ENCODE assay signal across 14 cellular contexts in the genomic region with DNA sequence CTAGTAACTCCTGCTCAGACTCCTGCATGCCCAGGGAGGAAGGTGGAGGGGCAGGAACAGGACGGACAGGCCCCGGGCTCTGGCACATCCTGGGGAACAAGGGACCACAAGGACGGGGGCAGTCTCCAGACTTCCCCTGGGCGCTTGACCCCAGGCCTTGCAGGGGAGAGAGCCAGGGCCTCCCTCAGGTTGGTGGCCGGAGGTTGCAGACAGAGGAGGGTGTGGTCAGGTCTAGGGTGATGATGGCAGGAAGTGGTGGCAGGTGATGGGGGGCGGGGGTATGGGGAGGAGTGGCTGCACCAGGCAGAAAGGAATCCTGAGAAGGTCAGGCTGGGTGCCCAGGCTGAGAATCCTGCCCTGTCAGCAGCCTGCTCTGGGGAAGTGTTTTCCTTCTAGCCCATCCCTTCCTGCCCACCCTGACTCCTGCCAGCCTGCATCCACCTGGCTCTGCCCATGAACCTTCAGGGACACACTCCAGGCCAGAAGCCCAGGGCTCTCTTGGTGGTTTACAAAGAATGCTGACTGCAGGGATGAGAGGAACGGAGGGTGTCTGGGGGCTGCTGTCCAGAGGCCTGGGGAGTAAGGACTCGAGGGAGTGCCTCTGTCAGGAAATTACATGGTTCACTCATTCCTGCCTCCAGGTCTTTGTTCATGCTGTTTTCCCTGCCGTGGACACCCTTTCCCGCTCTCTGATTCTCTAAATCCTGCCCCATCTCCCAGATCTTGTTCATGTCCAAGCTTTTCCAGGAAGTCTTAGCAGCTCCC. TPM values are rescaled to one million over a fixed set of nuclear protein-coding genes. Genes with fewer than 3 reads are reported as not detected.
A peak's percentile ranks its signal among the peaks of the same experiment; 100 is the strongest.
DNase-seq lines count a peak whose midpoint lies in the region; FAIRE-seq and TF ChIP-seq lines count a peak whose summit lies in the region.
"Had no signal": no experiment of that assay in that cellular context is flagged by ENCODE, and none has a peak within 500 bp of the region (broad histone marks: within the 10 kb centered on the region; RNA-seq: fewer than 3 reads in every experiment).

No MANE protein-coding gene starts in this region.

- no peaks in the 10 kb centered on the region for H3K9me2 ChIP-seq in Loucy (replicated peaks; ENCODE audit: low read depth, low read length)

- H3K4me3 Mint-ChIP-seq in astrocyte (ENCODE audit: unreplicated experiment) = no peak overlapping the region
- H3K4me3 Mint-ChIP-seq: immature natural killer cell had no signal

- peaks cover 2% of the 10 kb centered on the region for H3K9me3 Mint-ChIP-seq in astrocyte (ENCODE audit: unreplicated experiment)
- H3K9me3 Mint-ChIP-seq: immature natural killer cell had no signal

- no peaks in the 10 kb centered on the region for H3K36me3 ChIP-seq in Loucy (ENCODE audit: insufficient read depth, low read length)
- H3K36me3 ChIP-seq in astrocyte (ENCODE audit: insufficient read depth, low read length) = peaks cover 13% of the 10 kb centered on the region

- peaks cover 71% of the 10 kb centered on the region for H3K4me1 Mint-ChIP-seq in astrocyte (ENCODE audit: low read depth, unreplicated experiment)

- peak overlapping the region; percentile 98 for H3K27ac ChIP-seq in astrocyte (ENCODE audit: low read depth, low read length)
- H3K27ac ChIP-seq: A549 had no signal

- TF ChIP-seq CTCF in Loucy (conservative IDR thresholded peaks at IDR 0.05; ENCODE audit: low read length) (no peak), astrocyte (IDR thresholded peaks at IDR 0.05; ENCODE audit: insufficient read depth, low read depth, low read length) (no peak)

- DNase-seq in NK-92 treated with Interleukin-12 subunit alpha and Interleukin-12 subunit beta, amount 100 ng/mL, for 24 hours (lab: John Stamatoyannopoulos, UW) = peak; percentile 54
- no peak for DNase-seq in NK-92 (lab: John Stamatoyannopoulos, UW; ENCODE audit: unreplicated experiment)
- no peak for DNase-seq in astrocyte (ENCODE audit: low read depth)
- peak; percentile 68 for DNase-seq in posterior vena cava (ENCODE audit: low spot score)
- no peak for DNase-seq in frontal cortex (ENCODE audit: low spot score in 2 of 2)
- no peak for DNase-seq in mucosa of gallbladder (ENCODE audit: low spot score)
- no peak for DNase-seq in UCSD-AML1 (lab: John Stamatoyannopoulos, UW; ENCODE audit: unreplicated experiment)
- DNase-seq: DMS79 treated with DMSO at 0.1 percent for 48 hours; immature natural killer cell; NCI-H774; stimulated activated naive CD4-positive, alpha-beta T cell; T-helper 1 cell had no signal

- peaks cover 52% of the 10 kb centered on the region for H3K4me1 ChIP-seq in Loucy (ENCODE audit: insufficient read depth, low read length, poor library complexity, severe bottlenecking)
- peaks cover 46% of the 10 kb centered on the region for H3K4me1 ChIP-seq in astrocyte (ENCODE audit: insufficient read depth, low read length)

- peaks cover 31% of the 10 kb centered on the region for H3K36me3 Mint-ChIP-seq in astrocyte (ENCODE audit: low read depth, unreplicated experiment)
- H3K36me3 Mint-ChIP-seq: immature natural killer cell had no signal

- no peaks in the 10 kb centered on the region for H3K27me3 Mint-ChIP-seq in astrocyte (ENCODE audit: low read depth, unreplicated experiment)

- H3K9ac ChIP-seq in Loucy (ENCODE audit: low read depth, low read length, poor library complexity, severe bottlenecking) (peak overlapping the region; percentile 48), astrocyte (ENCODE audit: low read length) (peak overlapping the region; percentile 86)

- H3K9me3 ChIP-seq in Loucy (ENCODE audit: insufficient read depth, low read depth, low read length) = no peaks in the 10 kb centered on the region
- H3K9me3 ChIP-seq in astrocyte (ENCODE audit: insufficient read depth, low read depth, low read length) = no peaks in the 10 kb centered on the region
- H3K9me3 ChIP-seq: A549 had no signal

- peak; percentile 34 for FAIRE-seq in astrocyte (lab: Jason Lieb, UNC)
- FAIRE-seq in frontal cortex (lab: Jason Lieb, UNC) = no peak
- FAIRE-seq: A549 had no signal

- H3K27me3 ChIP-seq in Loucy (ENCODE audit: insufficient read depth, low read length, poor library complexity, severe bottlenecking) = no peaks in the 10 kb centered on the region
- no peaks in the 10 kb centered on the region for H3K27me3 ChIP-seq in astrocyte (ENCODE audit: insufficient read depth, low read length)

- H3K4me2 ChIP-seq in Loucy (ENCODE audit: low read depth, low read length, poor library complexity, severe bottlenecking) (peak overlapping the region; percentile 21), astrocyte (ENCODE audit: low read length) (peak overlapping the region; percentile 64)
- H3K4me2 ChIP-seq: A549 had no signal

- H4K20me1 ChIP-seq in Loucy (ENCODE audit: insufficient read depth, low read length, poor library complexity, severe bottlenecking) (no peaks in the 10 kb centered on the region), astrocyte (ENCODE audit: insufficient read depth, low read length) (peaks cover 2% of the 10 kb centered on the region)

- H3F3A ChIP-seq in Loucy (ENCODE audit: low read depth) = no peaks in the 10 kb centered on the region

- H3K79me2 ChIP-seq in Loucy (ENCODE audit: insufficient read depth, low read length) (no peaks in the 10 kb centered on the region), astrocyte (ENCODE audit: insufficient read depth, low read length) (peaks cover 78% of the 10 kb centered on the region)

- H2AFZ ChIP-seq in Loucy (ENCODE audit: low read length) (no peak overlapping the region), astrocyte (ENCODE audit: low read depth, low read length) (no peak overlapping the region)

- intact Hi-C loops in posterior vena cava (cut with DNase I) = no loop called here

- H3K4me3 ChIP-seq in Loucy (ENCODE audit: low read length, poor library complexity, severe bottlenecking) (no peak overlapping the region), astrocyte (ENCODE audit: insufficient read depth, low read depth, low read length) (no peak overlapping the region)
- H3K4me3 ChIP-seq: A549 had no signal

- peak overlapping the region; percentile 98 for H3K27ac Mint-ChIP-seq in astrocyte (ENCODE audit: unreplicated experiment)
- H3K27ac Mint-ChIP-seq: immature natural killer cell had no signal

RNA-seq across cellular contexts. Expression of a gene that starts 15.8 kb away (rescaled TPM):
- total RNA-seq in astrocyte (280 and 384 TPM in 2 replicates), posterior vena cava (100 to 1,000 TPM in 1 of 2 donors, 10 to 100 TPM in 1; 94.6 to 110 TPM), frontal cortex (2.4 TPM), mucosa of gallbladder (20.2 TPM)

RNA-seq across cellular contexts. Expression of a gene that starts 50.0 kb away (rescaled TPM):
- 12.4 and 16.6 TPM in 2 replicates for total RNA-seq in astrocyte
- total RNA-seq in posterior vena cava = 10 to 100 TPM; 17.3 to 20.1 TPM
- 24.1 TPM for total RNA-seq in frontal cortex
- total RNA-seq in mucosa of gallbladder = 20.3 TPM

RNA-seq across cellular contexts. Expression of a gene that starts 52.5 kb away (rescaled TPM):
- total RNA-seq in astrocyte = 116 and 119 TPM in 2 replicates
- 10 to 100 TPM; 49.2 to 50.7 TPM for total RNA-seq in posterior vena cava
- 3.7 TPM for total RNA-seq in frontal cortex
- total RNA-seq in mucosa of gallbladder = 59.6 TPM

Comparison
In these comparisons a context has a peak if more than half of its experiments do, and no peak if none do; other contexts are left out.
1. DNase-seq: peak in NK-92 treated with Interleukin-12 subunit alpha and Interleukin-12 subunit beta, amount 100 ng/mL, for 24 hours (single experiment) and posterior vena cava (single experiment); none in NK-92 (single experiment), astrocyte (single experiment), frontal cortex (0 of 2), mucosa of gallbladder (single experiment) and UCSD-AML1 (single experiment).
2. RNA of a gene that starts 52.5 kb away (total RNA-seq): 116 to 119 TPM in astrocyte, 59.6 TPM in mucosa of gallbladder (single experiment) and 49.2 to 50.7 TPM in posterior vena cava; 3.7 TPM in frontal cortex (single experiment); every median in the first group is over 10 times any median in the second.